Comparison of ENCODE assay signal across 1 cellular context in the genomic region with DNA sequence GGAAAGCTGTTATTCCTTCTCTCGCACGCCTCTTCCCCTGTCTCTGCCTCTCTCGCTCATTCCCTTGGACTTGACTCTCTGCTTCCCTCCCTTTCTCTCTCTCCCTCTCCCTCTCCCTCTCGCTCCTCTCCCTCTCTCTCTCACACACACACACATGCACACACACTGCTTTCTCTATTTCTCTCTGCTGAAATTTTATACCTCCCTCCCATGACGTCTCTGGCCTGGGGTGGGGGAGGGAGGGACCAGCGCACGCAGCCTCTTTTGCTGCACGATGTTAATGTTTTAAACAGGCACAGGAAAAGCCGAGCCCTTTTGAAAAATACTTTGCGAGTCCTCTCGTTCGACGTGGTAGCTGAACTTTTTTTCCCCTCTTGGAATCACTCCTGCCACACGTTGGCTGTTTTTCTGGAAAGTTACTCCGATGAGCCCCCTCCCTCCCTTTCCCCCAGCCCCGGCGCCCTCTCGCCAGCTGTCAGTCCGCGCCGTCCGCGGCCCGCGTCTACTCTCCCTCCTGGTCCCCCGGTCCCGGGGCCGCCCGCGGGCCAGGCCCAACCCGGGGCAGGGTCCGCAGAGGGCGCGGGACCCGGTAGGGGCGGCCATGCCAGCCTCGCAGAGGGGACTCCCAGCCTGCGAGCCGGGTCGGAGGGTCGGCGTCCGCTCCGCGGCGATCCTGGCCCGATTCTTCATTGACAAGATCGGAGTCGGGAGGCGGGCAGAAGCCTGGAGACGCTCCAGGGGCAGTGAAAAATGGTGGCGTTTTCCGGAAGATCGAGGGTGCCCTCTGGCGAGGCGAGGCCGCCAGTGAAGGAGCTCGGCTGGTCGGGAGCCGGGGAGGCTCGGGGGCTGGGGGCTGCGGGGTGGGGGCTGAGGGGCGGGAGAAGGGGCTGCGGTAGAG.
TF ChIP-seq lines count a peak whose summit lies in the region.

TGFB3 (minus strand) TSS at position 170 of the 898 bp plus-strand sequence. CDS start 1,102 bp downstream, outside the sequence.

TF ChIP-seq in HEK293, 187 proteins besides CTCF, POLR2A, EP300 and RAD21 (continued from another document and continues in another):
- TF ChIP-seq MEIS1 (CRISPR knock-in tag; IDR thresholded peaks at IDR 0.05; ENCODE audit: borderline replicate concordance) (no peak), SP3 (tag by site-specific recombination; IDR thresholded peaks at IDR 0.05) (peak; percentile 49; the same call in 1 of the 2 replicates), ZNF600 (tag by site-specific recombination; IDR thresholded peaks at IDR 0.05) (peak; percentile 55; the same call in 1 of the 2 replicates), YY1 (tag by site-specific recombination; IDR thresholded peaks at IDR 0.05) (no peak; the same call in 1 of the 2 replicates), EGR2 (tag by site-specific recombination; IDR thresholded peaks at IDR 0.05; ENCODE audit: low read depth) (peak; percentile 31; the same call in 1 of the 2 replicates), KLF16 (tag by site-specific recombination; IDR thresholded peaks at IDR 0.05) (peak; percentile 79; the same call in 1 of the 2 replicates), ZNF10 (tag by site-specific recombination; IDR thresholded peaks at IDR 0.05) (peak; percentile 36; the same call in 1 of the 2 replicates), ZNF596 (tag by site-specific recombination; IDR thresholded peaks at IDR 0.05) (peak; percentile 80), ZNF707 (tag by site-specific recombination; IDR thresholded peaks at IDR 0.05) (no peak), ZNF473 (tag by site-specific recombination; IDR thresholded peaks at IDR 0.05) (no peak), ZNF112 (tag by site-specific recombination; IDR thresholded peaks at IDR 0.05) (no peak), ZNF16 (tag by site-specific recombination; IDR thresholded peaks at IDR 0.05; ENCODE audit: low read depth) (no peak), SP7 (tag by site-specific recombination; IDR thresholded peaks at IDR 0.05) (peak; percentile 87), ZNF169 (tag by site-specific recombination; IDR thresholded peaks at IDR 0.05) (peak; percentile 86), ZNF426 (tag by site-specific recombination; IDR thresholded peaks at IDR 0.05) (no peak), ZSCAN16 (tag by site-specific recombination; IDR thresholded peaks at IDR 0.05) (no peak), ZNF623 (tag by site-specific recombination; IDR thresholded peaks at IDR 0.05) (peak; percentile 31; the same call in 1 of the 2 replicates), ZNF394 (tag by site-specific recombination; IDR thresholded peaks at IDR 0.05; ENCODE audit: borderline replicate concordance) (no peak; the same call in 1 of the 2 replicates), ZNF335 (tag by site-specific recombination; conservative IDR thresholded peaks at IDR 0.05) (peak; percentile 98), ZXDB (tag by site-specific recombination; IDR thresholded peaks at IDR 0.05) (peak; percentile 82), ZNF639 (tag by site-specific recombination; IDR thresholded peaks at IDR 0.05) (peak; percentile 95), AEBP2 (tag by site-specific recombination; IDR thresholded peaks at IDR 0.05; ENCODE audit: borderline replicate concordance) (no peak), ZNF174 (tag by site-specific recombination; IDR thresholded peaks at IDR 0.05) (no peak), PRDM6 (tag by site-specific recombination; IDR thresholded peaks at IDR 0.05) (peak; percentile 43; the same call in 1 of the 2 replicates), ZBTB48 (tag by site-specific recombination; IDR thresholded peaks at IDR 0.05) (peak; percentile 86), ZNF658 (tag by site-specific recombination; IDR thresholded peaks at IDR 0.05) (no peak), ZNF621 (tag by site-specific recombination; IDR thresholded peaks at IDR 0.05) (no peak), ZNF544 (tag by site-specific recombination; IDR thresholded peaks at IDR 0.05) (no peak), SALL2 (tag by site-specific recombination; IDR thresholded peaks at IDR 0.05; ENCODE audit: borderline replicate concordance) (no peak), ZNF76 (tag by site-specific recombination; IDR thresholded peaks at IDR 0.05; ENCODE audit: borderline replicate concordance, low read depth) (peak; percentile 71), ZNF202 (tag by site-specific recombination; IDR thresholded peaks at IDR 0.05; ENCODE audit: borderline replicate concordance) (no peak), ZNF404 (tag by site-specific recombination; IDR thresholded peaks at IDR 0.05) (no peak), ZNF350 (tag by site-specific recombination; IDR thresholded peaks at IDR 0.05) (no peak), HOXA7 (CRISPR knock-in tag; IDR thresholded peaks at IDR 0.05; ENCODE audit: borderline replicate concordance) (no peak), ZNF175 (tag by site-specific recombination; IDR thresholded peaks at IDR 0.05) (no peak), ZBTB1 (tag by site-specific recombination; IDR thresholded peaks at IDR 0.05) (no peak), ZNF214 (tag by site-specific recombination; IDR thresholded peaks at IDR 0.05; ENCODE audit: borderline replicate concordance) (no peak), ZNF114 (tag by site-specific recombination; IDR thresholded peaks at IDR 0.05) (no peak), ZNF302 (tag by site-specific recombination; IDR thresholded peaks at IDR 0.05; ENCODE audit: low read depth) (no peak), TRIM28 (IDR thresholded peaks at IDR 0.05; ENCODE audit: borderline replicate concordance, low read length) (no peak), REST (tag by site-specific recombination; IDR thresholded peaks at IDR 0.05) (no peak), ZNF48 (tag by site-specific recombination; IDR thresholded peaks at IDR 0.05) (no peak)
- TF ChIP-seq, protein P1, sequence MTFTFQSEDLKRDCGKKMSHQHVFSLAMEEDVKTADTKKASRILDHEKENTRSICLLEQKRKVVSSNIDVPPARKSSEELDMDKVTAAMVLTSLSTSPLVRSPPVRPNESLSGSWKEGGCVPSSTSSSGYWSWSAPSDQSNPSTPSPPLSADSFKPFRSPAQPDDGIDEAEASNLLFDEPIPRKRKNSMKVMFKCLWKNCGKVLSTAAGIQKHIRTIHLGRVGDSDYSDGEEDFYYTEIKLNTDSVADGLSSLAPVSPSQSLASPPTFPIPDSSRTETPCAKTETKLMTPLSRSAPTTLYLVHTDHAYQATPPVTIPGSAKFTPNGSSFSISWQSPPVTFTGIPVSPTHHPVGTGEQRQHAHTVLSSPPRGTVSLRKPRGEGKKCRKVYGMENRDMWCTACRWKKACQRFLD (tag by site-specific recombination; IDR thresholded peaks at IDR 0.05) = no peak
- TF ChIP-seq, protein P2, sequence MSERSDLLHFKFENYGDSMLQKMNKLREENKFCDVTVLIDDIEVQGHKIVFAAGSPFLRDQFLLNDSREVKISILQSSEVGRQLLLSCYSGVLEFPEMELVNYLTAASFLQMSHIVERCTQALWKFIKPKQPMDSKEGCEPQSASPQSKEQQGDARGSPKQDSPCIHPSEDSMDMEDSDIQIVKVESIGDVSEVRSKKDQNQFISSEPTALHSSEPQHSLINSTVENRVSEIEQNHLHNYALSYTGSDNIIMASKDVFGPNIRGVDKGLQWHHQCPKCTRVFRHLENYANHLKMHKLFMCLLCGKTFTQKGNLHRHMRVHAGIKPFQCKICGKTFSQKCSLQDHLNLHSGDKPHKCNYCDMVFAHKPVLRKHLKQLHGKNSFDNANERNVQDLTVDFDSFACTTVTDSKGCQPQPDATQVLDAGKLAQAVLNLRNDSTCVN (tag by site-specific recombination; optimal IDR thresholded peaks at IDR 0.05) = peak; percentile 52
- TF ChIP-seq, protein P3, sequence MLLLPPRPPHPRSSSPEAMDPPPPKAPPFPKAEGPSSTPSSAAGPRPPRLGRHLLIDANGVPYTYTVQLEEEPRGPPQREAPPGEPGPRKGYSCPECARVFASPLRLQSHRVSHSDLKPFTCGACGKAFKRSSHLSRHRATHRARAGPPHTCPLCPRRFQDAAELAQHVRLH (tag by site-specific recombination; IDR thresholded peaks at IDR 0.05) = peak; percentile 77
- TF ChIP-seq, protein P4, sequence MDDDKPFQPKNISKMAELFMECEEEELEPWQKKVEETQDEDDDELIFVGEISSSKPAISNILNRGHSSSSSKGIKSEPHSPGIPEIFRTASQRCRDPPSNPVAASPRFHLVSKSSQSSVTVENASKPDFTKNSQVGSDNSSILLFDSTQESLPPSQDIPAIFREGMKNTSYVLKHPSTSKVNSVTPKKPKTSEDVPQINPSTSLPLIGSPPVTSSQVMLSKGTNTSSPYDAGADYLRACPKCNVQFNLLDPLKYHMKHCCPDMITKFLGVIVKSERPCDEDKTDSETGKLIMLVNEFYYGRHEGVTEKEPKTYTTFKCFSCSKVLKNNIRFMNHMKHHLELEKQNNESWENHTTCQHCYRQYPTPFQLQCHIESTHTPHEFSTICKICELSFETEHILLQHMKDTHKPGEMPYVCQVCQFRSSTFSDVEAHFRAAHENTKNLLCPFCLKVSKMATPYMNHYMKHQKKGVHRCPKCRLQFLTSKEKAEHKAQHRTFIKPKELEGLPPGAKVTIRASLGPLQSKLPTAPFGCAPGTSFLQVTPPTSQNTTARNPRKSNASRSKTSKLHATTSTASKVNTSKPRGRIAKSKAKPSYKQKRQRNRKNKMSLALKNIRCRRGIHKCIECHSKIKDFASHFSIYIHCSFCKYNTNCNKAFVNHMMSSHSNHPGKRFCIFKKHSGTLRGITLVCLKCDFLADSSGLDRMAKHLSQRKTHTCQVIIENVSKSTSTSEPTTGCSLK (tag by site-specific recombination; IDR thresholded peaks at IDR 0.05) = no peak
- TF ChIP-seq, protein P5, sequence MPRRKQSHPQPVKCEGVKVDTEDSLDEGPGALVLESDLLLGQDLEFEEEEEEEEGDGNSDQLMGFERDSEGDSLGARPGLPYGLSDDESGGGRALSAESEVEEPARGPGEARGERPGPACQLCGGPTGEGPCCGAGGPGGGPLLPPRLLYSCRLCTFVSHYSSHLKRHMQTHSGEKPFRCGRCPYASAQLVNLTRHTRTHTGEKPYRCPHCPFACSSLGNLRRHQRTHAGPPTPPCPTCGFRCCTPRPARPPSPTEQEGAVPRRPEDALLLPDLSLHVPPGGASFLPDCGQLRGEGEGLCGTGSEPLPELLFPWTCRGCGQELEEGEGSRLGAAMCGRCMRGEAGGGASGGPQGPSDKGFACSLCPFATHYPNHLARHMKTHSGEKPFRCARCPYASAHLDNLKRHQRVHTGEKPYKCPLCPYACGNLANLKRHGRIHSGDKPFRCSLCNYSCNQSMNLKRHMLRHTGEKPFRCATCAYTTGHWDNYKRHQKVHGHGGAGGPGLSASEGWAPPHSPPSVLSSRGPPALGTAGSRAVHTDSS (tag by site-specific recombination; IDR thresholded peaks at IDR 0.05) = peak; percentile 4; the same call in 1 of the 2 replicates
